8 cellular contexts compared by ENCODE assay signal in the genomic region with DNA sequence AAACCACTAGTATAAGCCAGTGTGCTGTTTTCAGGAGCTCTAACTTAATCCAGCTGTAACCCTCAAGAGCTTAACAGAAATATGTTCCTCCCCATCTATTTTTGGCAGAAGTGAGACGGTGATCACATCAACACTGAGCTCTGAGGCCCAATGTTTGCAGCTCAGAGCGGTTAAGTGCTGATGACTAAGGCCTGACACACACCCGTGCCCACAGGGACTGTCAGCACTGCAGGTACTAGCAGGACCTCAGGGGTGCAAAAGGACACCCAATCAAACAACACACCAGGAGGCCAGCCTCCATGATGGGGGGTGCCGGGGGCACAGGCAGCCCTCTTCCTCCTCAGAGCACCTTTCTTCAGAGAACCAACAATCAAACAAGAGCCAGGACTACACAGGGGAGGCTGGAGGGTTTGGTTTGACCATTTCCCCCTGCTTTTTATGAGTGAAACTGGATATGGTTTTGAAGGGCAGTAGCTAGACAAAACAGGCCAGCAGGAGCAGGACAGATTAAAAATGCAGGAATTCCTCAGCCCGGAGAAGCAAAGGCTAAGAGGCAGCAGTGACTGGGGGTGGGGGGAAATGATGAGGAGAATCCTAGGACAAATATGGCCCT.
A peak's percentile ranks its signal among the peaks of the same experiment; 100 is the strongest.
DNase-seq lines count a peak whose midpoint lies in the region; ATAC-seq and TF ChIP-seq lines count a peak whose summit lies in the region.

No MANE protein-coding gene starts in this region.

- no peaks in the 10 kb centered on the region for H3K27me3 Mint-ChIP-seq in progenitor cell of endocrine pancreas

- peak overlapping the region; percentile 94 for H3K27ac Mint-ChIP-seq in progenitor cell of endocrine pancreas

- H3K9me3 Mint-ChIP-seq in progenitor cell of endocrine pancreas (ENCODE audit: low read depth) = peaks cover 5% of the 10 kb centered on the region

- peak; percentile 41 for TF ChIP-seq POLR2A in GM19193 (IDR thresholded peaks at IDR 0.05; ENCODE audit: extremely low read depth, insufficient read depth, insufficient read length)

- peak overlapping the region; percentile 40 for H3K27ac ChIP-seq in urinary bladder (ENCODE audit: low read depth)

- peak; percentile 83 for ATAC-seq in HG03342 (IDR thresholded peaks at IDR 0.05; ENCODE audit: unreplicated experiment)

- H3K4me1 ChIP-seq in urinary bladder (ENCODE audit: insufficient read depth) = peaks cover 3% of the 10 kb centered on the region

- no peak overlapping the region for H3K4me3 Mint-ChIP-seq in progenitor cell of endocrine pancreas (ENCODE audit: low read depth)

- WGBS in urinary bladder = 27% methylated on average over 5 of the region's 5 CpGs

- H3K4me3 ChIP-seq in urinary bladder (ENCODE audit: low read depth, low read length) = no peak overlapping the region

- DNase-seq in AG09319 (ENCODE audit: extremely low read depth, low read depth) = peak; percentile 81
- DNase-seq in RPMI8226 = peak; percentile 95
- DNase-seq in activated effector memory CD4-positive, alpha-beta T cell treated with anti-CD3 and anti-CD28 coated beads, Interleukin-2, amount 50 U/mL, for 16 hours = peak; percentile 92
- DNase-seq in germinal center (ENCODE audit: low spot score) = peak; percentile 88
- no peak for DNase-seq in progenitor cell of endocrine pancreas (ENCODE audit: low spot score, unreplicated experiment)

- H3K36me3 Mint-ChIP-seq in progenitor cell of endocrine pancreas (ENCODE audit: insufficient read depth) = peaks cover 7% of the 10 kb centered on the region

- TF ChIP-seq CTCF in AG09319 (IDR thresholded peaks at IDR 0.05; ENCODE audit: low read depth, low read length) = no peak
- TF ChIP-seq CTCF in progenitor cell of endocrine pancreas (IDR thresholded peaks at IDR 0.05; ENCODE audit: unreplicated experiment) = no peak

- H3K36me3 ChIP-seq in urinary bladder (ENCODE audit: insufficient read depth) = no peaks in the 10 kb centered on the region

- H3K4me1 Mint-ChIP-seq in progenitor cell of endocrine pancreas (ENCODE audit: low read depth) = peaks cover 47% of the 10 kb centered on the region
